ENCODE assay signal across 8 cellular contexts in the genomic region with DNA sequence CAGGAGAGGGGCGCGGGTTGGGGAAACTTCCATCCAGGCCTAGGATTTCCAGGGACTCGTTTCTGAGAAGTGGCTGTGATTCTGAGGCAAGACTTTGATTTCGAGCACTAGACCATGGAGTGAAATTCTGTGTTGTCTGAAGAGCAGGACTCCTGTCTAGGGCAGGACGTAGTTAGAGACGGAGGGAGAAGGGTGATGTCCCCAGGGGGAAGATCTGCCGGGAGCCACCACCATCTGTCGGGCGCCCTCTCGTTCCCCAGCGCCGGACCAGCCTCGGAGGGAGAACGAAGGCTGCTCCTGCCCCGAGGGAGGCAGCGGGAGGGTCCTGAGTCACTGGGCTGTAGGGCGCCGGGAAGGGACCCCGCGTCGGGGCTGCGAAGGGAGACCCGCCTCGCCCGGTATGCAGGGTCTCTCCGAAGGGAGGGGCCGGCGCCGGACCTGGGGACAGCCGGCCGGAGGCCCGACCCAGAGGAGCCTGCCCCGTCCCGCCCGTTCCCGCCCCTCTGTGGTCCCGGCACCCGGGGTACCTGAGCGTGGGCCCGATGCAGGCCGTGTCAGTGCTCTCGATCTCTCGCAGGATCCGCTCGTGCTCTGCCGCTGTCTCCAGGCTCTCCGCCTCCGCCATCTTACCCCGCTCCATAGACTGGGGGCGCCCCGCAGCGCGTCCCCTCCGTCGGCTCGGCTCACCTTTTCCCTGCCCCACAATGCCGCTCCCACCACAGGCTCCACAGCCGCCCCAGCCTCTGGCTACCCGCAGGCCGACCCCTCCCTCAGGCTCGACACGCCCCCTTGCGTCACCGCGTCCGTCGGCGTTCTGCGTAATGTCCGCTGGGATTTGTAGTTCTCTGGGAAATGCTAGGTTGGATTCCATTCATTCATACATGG. TPM values are rescaled to one million over a fixed set of nuclear protein-coding genes. Genes with fewer than 3 reads are reported as not detected.
A peak's percentile ranks its signal among the peaks of the same experiment; 100 is the strongest.
DNase-seq lines count a peak whose midpoint lies in the region; ATAC-seq and TF ChIP-seq lines count a peak whose summit lies in the region.

A gene (minus strand): TSS at position 763 of the 885 bp plus-strand sequence.

- peak within 1 kb of the TSS; percentile 12 for H3K27ac ChIP-seq in KOPT-K1 (ENCODE audit: low read depth, low read length, poor library complexity, severe bottlenecking)
- H3K27ac ChIP-seq in RWPE1, result peak within 1 kb of the TSS; percentile 81

- ATAC-seq in GM21825 (IDR thresholded peaks at IDR 0.05; ENCODE audit: unreplicated experiment) (peak; percentile 98), natural killer cell (peak; percentile 87 to 93 (median 91))

- DNase-seq in DMS53 treated with DMSO at 0.1 percent for 48 hours (lab: John Stamatoyannopoulos, UW; ENCODE audit: unreplicated experiment) (peak; percentile 81), RWPE1 (ENCODE audit: low spot score) (peak; percentile 89), fibroblast of peridontal ligament (ENCODE audit: extremely low read depth) (peak; percentile 87), natural killer cell (peak; percentile 71)
- peak; percentile 79 for DNase-seq in activated T-helper 2 cell treated with anti-CD3 and anti-CD28 coated beads, Interferon-gamma antibody, Interleukin-2, Interleukin-4, amounts not matched to agents 10 μg/mL and 5 μg/mL and 100 μg/mL, durations not matched to agents 14 hours and 24 hours and 36 hours (ENCODE audit: low spot score)
- DNase-seq in stimulated activated naive CD4-positive, alpha-beta T cell (lab: John Stamatoyannopoulos, UW), result peak; percentile 72 to 87 (median 79)

- H3K36me3 Mint-ChIP-seq in activated T-helper 2 cell treated with anti-CD3 and anti-CD28 coated beads, Interferon-gamma antibody, Interleukin-2, Interleukin-4, amounts not matched to agents 10 μg/mL and 5 μg/mL and 100 μg/mL, durations not matched to agents 14 hours and 24 hours and 36 hours (ENCODE audit: low read depth), result peaks cover 6% of the 10 kb centered on the region
- no peaks in the 10 kb centered on the region for H3K36me3 Mint-ChIP-seq in natural killer cell

- POLR2A ChIA-PET in RWPE1 (lab: Yijun Ruan, JAX; ENCODE audit: low non-redundant PET), result no interaction called here

- H3K27ac Mint-ChIP-seq in activated T-helper 2 cell treated with anti-CD3 and anti-CD28 coated beads, Interferon-gamma antibody, Interleukin-2, Interleukin-4, amounts not matched to agents 10 μg/mL and 5 μg/mL and 100 μg/mL, durations not matched to agents 14 hours and 24 hours and 36 hours, result peak within 1 kb of the TSS; percentile 54
- H3K27ac Mint-ChIP-seq in natural killer cell, result peak within 1 kb of the TSS; percentile 78 to 96

- H3K4me3 Mint-ChIP-seq in activated T-helper 2 cell treated with anti-CD3 and anti-CD28 coated beads, Interferon-gamma antibody, Interleukin-2, Interleukin-4, amounts not matched to agents 10 μg/mL and 5 μg/mL and 100 μg/mL, durations not matched to agents 14 hours and 24 hours and 36 hours (ENCODE audit: low read depth), result peak within 1 kb of the TSS; percentile 89
- H3K4me3 Mint-ChIP-seq in natural killer cell, result peak within 1 kb of the TSS; percentile 97

- H3K4me1 Mint-ChIP-seq in activated T-helper 2 cell treated with anti-CD3 and anti-CD28 coated beads, Interferon-gamma antibody, Interleukin-2, Interleukin-4, amounts not matched to agents 10 μg/mL and 5 μg/mL and 100 μg/mL, durations not matched to agents 14 hours and 24 hours and 36 hours (ENCODE audit: low read depth), result peaks cover 44% of the 10 kb centered on the region
- H3K4me1 Mint-ChIP-seq in natural killer cell, result peaks cover 30 to 33% of the 10 kb centered on the region in 2 donors

- no peaks in the 10 kb centered on the region for H3K36me3 ChIP-seq in KOPT-K1 (ENCODE audit: insufficient read depth, low read length)

- H3K27me3 Mint-ChIP-seq in activated T-helper 2 cell treated with anti-CD3 and anti-CD28 coated beads, Interferon-gamma antibody, Interleukin-2, Interleukin-4, amounts not matched to agents 10 μg/mL and 5 μg/mL and 100 μg/mL, durations not matched to agents 14 hours and 24 hours and 36 hours (ENCODE audit: low read depth), result peaks cover 2% of the 10 kb centered on the region
- H3K27me3 Mint-ChIP-seq in natural killer cell (ENCODE audit: low read depth in 2 of 2), result peaks cover 0 to 8% of the 10 kb centered on the region in 2 donors

- H3K9me3 Mint-ChIP-seq in activated T-helper 2 cell treated with anti-CD3 and anti-CD28 coated beads, Interferon-gamma antibody, Interleukin-2, Interleukin-4, amounts not matched to agents 10 μg/mL and 5 μg/mL and 100 μg/mL, durations not matched to agents 14 hours and 24 hours and 36 hours, result no peaks in the 10 kb centered on the region
- no peaks in the 10 kb centered on the region for H3K9me3 Mint-ChIP-seq in natural killer cell

- TF ChIP-seq CTCF in RWPE1 (conservative IDR thresholded peaks at IDR 0.05; ENCODE audit: low read depth), result no peak
- TF ChIP-seq CTCF in natural killer cell (IDR thresholded peaks at IDR 0.05), result no peak

- no peaks in the 10 kb centered on the region for H3K9me3 ChIP-seq in KOPT-K1 (ENCODE audit: insufficient read depth, low read length, poor library complexity, severe bottlenecking)

- CTCF ChIA-PET in RWPE1 (lab: Yijun Ruan, JAX), result no interaction called here

- intact Hi-C loops in activated T-helper 2 cell treated with anti-CD3 and anti-CD28 coated beads, Interferon-gamma antibody, Interleukin-2, Interleukin-4, amounts not matched to agents 10 μg/mL and 5 μg/mL and 100 μg/mL, durations not matched to agents 14 hours and 24 hours and 36 hours (cut with micrococcal nuclease), result loop anchor here (2.0 kb wide), 1 partner anchor 37 kb away; no protein-coding TSS in a partner anchor
- intact Hi-C loops in natural killer cell (cut with micrococcal nuclease), result no loop called here

RNA-seq across cellular contexts. Expression of the gene that starts here (rescaled TPM):
- 9.3 and 9.4 TPM in 2 replicates for total RNA-seq in activated T-helper 2 cell treated with anti-CD3 and anti-CD28 coated beads, Interferon-gamma antibody, Interleukin-2, Interleukin-4, amounts not matched to agents 10 μg/mL and 5 μg/mL and 100 μg/mL, durations not matched to agents 14 hours and 24 hours and 36 hours
- total RNA-seq in natural killer cell, result 10 to 100 TPM; 16.6 to 17.2 (median 17.1) TPM

Comparison
In these comparisons a context has a peak if more than half of its experiments do, and no peak if none do; other contexts are left out.
1. Peak in every context shown above with its lines: DNase-seq, ATAC-seq and H3K27ac ChIP-seq.